In the genomic region with DNA sequence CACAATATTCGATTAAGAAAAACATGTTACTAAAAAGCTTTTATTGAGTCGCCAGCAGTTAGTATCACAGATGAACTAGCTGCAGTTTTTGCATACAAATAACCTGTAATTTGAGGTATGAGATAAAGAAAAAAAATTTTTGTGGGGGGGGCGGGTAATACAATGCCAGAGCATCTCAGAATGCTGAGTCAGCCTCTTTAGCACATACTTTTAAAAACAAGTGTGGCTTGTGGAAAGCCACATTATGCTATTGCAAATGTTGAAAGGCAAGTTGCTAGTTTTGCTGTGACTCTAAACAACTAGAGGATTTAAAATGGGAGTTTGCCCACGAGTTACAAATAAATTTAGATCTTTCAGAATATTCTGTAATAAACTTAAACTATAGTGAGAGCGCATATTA, we compare ENCODE assay signal across 4 cellular contexts. TPM values are rescaled to one million over a fixed set of nuclear protein-coding genes. Genes with fewer than 3 reads are reported as not detected.
"Had no signal": no experiment of that assay in that cellular context is flagged by ENCODE, and none has a peak within 500 bp of the region (broad histone marks: within the 10 kb centered on the region; RNA-seq: fewer than 3 reads in every experiment).

No MANE protein-coding gene starts in this region.

RNA-seq across cellular contexts. Expression of a gene that starts 2.1 kb away (rescaled TPM):
- total RNA-seq: hepatocyte, kidney epithelial cell had no signal
- polyA plus RNA-seq: naive thymus-derived CD4-positive, alpha-beta T cell; smooth muscle cell had no signal
